13 cellular contexts compared by ENCODE assay signal in the genomic region with DNA sequence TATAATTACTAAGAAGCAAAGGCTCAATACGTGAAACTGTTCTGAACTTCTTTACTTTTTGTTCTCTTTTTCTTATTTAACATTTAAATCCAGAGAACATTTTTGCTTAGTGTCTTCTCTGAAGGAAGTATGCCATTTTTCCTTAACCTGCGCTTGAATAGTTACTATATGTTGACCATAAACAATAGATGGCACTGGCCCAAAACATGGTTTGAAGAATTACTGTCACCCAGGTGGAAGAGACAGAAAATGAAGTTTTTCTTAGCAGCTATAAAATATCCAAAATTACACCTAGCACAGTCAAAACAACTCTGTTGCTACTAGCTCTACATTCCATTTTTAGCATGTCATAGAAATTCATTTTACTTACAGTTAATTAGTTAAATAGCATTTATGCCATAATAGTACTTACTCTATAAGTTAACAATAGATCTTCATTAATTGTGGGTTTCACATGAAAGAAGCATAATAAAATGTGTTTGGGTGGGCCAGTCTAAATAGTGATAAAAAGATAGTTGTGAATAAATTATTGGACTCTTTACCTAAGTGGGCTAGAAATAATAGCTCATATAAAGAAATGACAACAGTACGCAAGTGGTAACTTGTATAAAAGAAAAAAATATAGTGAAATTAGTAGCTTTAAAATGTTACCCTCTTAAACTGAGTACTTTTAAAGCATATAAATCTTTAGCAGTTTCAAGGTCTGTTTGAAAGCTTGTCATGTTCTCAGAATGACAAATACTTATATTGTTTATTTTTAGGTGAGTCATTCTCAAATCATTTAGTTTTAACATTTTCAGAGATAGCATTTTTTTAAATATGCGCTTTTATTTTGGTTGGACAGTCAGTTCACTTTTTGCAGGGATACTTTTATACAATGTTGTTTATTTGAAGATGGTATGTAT. TPM values are rescaled to one million over a fixed set of nuclear protein-coding genes. Genes with fewer than 3 reads are reported as not detected.
DNase-seq lines count a peak whose midpoint lies in the region; ATAC-seq and TF ChIP-seq lines count a peak whose summit lies in the region.
"Had no signal": no experiment of that assay in that cellular context is flagged by ENCODE, and none has a peak within 500 bp of the region (broad histone marks: within the 10 kb centered on the region; RNA-seq: fewer than 3 reads in every experiment).

No MANE protein-coding gene starts in this region.

- intact Hi-C loops in body of pancreas (cut with DNase I): no loop called here
- intact Hi-C loops in activated T-helper 1 cell treated with anti-CD3 and anti-CD28 coated beads, Interleukin-12 subunit alpha, Interleukin-12 subunit beta, Interleukin-2, Interleukin-4 antibody, amounts not matched to agents 30 ng/mL and 10 ng/mL and 1 ng/mL, durations not matched to agents 14 hours and 24 hours and 36 hours (cut with micrococcal nuclease): no loop called here

- H3K27me3 ChIP-seq in body of pancreas: no peaks in the 10 kb centered on the region
- H3K27me3 ChIP-seq: uterus had no signal

- H3K9me3 Mint-ChIP-seq in activated T-helper 1 cell treated with anti-CD3 and anti-CD28 coated beads, Interleukin-12 subunit alpha, Interleukin-12 subunit beta, Interleukin-2, Interleukin-4 antibody, amounts not matched to agents 30 ng/mL and 10 ng/mL and 1 ng/mL, durations not matched to agents 14 hours and 24 hours and 36 hours: no peaks in the 10 kb centered on the region
- no peaks in the 10 kb centered on the region for H3K9me3 Mint-ChIP-seq in stimulated activated naive B cell treated with anti-CD40 and anti-IgM and Interleukin-4, amounts not matched to agents 10 μg/mL and 1 μg/mL and 100 μg/mL, for 72 hours

- H3K4me3 Mint-ChIP-seq in activated T-helper 1 cell treated with anti-CD3 and anti-CD28 coated beads, Interleukin-12 subunit alpha, Interleukin-12 subunit beta, Interleukin-2, Interleukin-4 antibody, amounts not matched to agents 30 ng/mL and 10 ng/mL and 1 ng/mL, durations not matched to agents 14 hours and 24 hours and 36 hours: no peak overlapping the region
- no peak overlapping the region for H3K4me3 Mint-ChIP-seq in stimulated activated naive B cell treated with anti-CD40 and anti-IgM and Interleukin-4, amounts not matched to agents 10 μg/mL and 1 μg/mL and 100 μg/mL, for 72 hours

- H3K27ac ChIP-seq in body of pancreas: peak overlapping the region; percentile 40 to 72 (median 44)
- H3K27ac ChIP-seq: ovary, SK-N-MC, uterus had no signal

- H3K27ac Mint-ChIP-seq in activated T-helper 1 cell treated with anti-CD3 and anti-CD28 coated beads, Interleukin-12 subunit alpha, Interleukin-12 subunit beta, Interleukin-2, Interleukin-4 antibody, amounts not matched to agents 30 ng/mL and 10 ng/mL and 1 ng/mL, durations not matched to agents 14 hours and 24 hours and 36 hours: no peak overlapping the region
- no peak overlapping the region for H3K27ac Mint-ChIP-seq in stimulated activated naive B cell treated with anti-CD40 and anti-IgM and Interleukin-4, amounts not matched to agents 10 μg/mL and 1 μg/mL and 100 μg/mL, for 72 hours

- TF ChIP-seq CTCF in body of pancreas (IDR thresholded peaks at IDR 0.05): no peak

- no peak overlapping the region for H3K4me3 ChIP-seq in body of pancreas
- H3K4me3 ChIP-seq: ovary, uterus had no signal

- DNase-seq in COLO829 (ENCODE audit: low spot score) (peak; percentile 16), LHCN-M2 (ENCODE audit: low read depth) (peak; percentile 50), body of pancreas (no peak), kidney glomerular epithelial cell (lab: John Stamatoyannopoulos, UW) (peak; percentile 68), C1 segment of cervical spinal cord (lab: John Stamatoyannopoulos, UW) (no peak)
- no peak for DNase-seq in activated T-helper 1 cell treated with anti-CD3 and anti-CD28 coated beads, Interleukin-12 subunit alpha, Interleukin-12 subunit beta, Interleukin-2, Interleukin-4 antibody, amounts not matched to agents 30 ng/mL and 10 ng/mL and 1 ng/mL, durations not matched to agents 14 hours and 24 hours and 36 hours (ENCODE audit: low spot score)
- no peak for DNase-seq in activated T-cell treated with anti-CD3 and anti-CD28 coated beads, Interleukin-2, amount 50 U/mL, for 48 hours
- no peak for DNase-seq in stimulated activated naive B cell treated with anti-CD40 and anti-IgM and Interleukin-4, amounts not matched to agents 10 μg/mL and 1 μg/mL and 100 μg/mL, for 72 hours
- DNase-seq: activated T-cell treated with anti-CD3 and anti-CD28 coated beads, Interleukin-2, amount 50 U/mL, for 1 hour; NCI-H526 treated with DMSO at 0.1 percent for 48 hours; ovary; uterus had no signal

- H3K36me3 Mint-ChIP-seq in activated T-helper 1 cell treated with anti-CD3 and anti-CD28 coated beads, Interleukin-12 subunit alpha, Interleukin-12 subunit beta, Interleukin-2, Interleukin-4 antibody, amounts not matched to agents 30 ng/mL and 10 ng/mL and 1 ng/mL, durations not matched to agents 14 hours and 24 hours and 36 hours (ENCODE audit: low read depth): peaks cover 25% of the 10 kb centered on the region
- peaks cover 11 to 28% of the 10 kb centered on the region in 2 donors for H3K36me3 Mint-ChIP-seq in stimulated activated naive B cell treated with anti-CD40 and anti-IgM and Interleukin-4, amounts not matched to agents 10 μg/mL and 1 μg/mL and 100 μg/mL, for 72 hours

- H3K9me3 ChIP-seq in body of pancreas: no peaks in the 10 kb centered on the region
- H3K9me3 ChIP-seq: ovary, uterus had no signal

- H3K36me3 ChIP-seq in body of pancreas (replicated peaks in 1 of 2; ENCODE audit: insufficient read depth in 1 of 2, low read depth in 2 of 2): peaks cover 0 to 2% of the 10 kb centered on the region in 2 donors
- H3K36me3 ChIP-seq: ovary, uterus had no signal

- no peak for TF ChIP-seq POLR2A in body of pancreas (IDR thresholded peaks at IDR 0.05)

- no peaks in the 10 kb centered on the region for H3K27me3 Mint-ChIP-seq in activated T-helper 1 cell treated with anti-CD3 and anti-CD28 coated beads, Interleukin-12 subunit alpha, Interleukin-12 subunit beta, Interleukin-2, Interleukin-4 antibody, amounts not matched to agents 30 ng/mL and 10 ng/mL and 1 ng/mL, durations not matched to agents 14 hours and 24 hours and 36 hours (ENCODE audit: insufficient read depth)
- H3K27me3 Mint-ChIP-seq in stimulated activated naive B cell treated with anti-CD40 and anti-IgM and Interleukin-4, amounts not matched to agents 10 μg/mL and 1 μg/mL and 100 μg/mL, for 72 hours: no peaks in the 10 kb centered on the region

- peaks cover 26% of the 10 kb centered on the region for H3K4me1 Mint-ChIP-seq in activated T-helper 1 cell treated with anti-CD3 and anti-CD28 coated beads, Interleukin-12 subunit alpha, Interleukin-12 subunit beta, Interleukin-2, Interleukin-4 antibody, amounts not matched to agents 30 ng/mL and 10 ng/mL and 1 ng/mL, durations not matched to agents 14 hours and 24 hours and 36 hours (ENCODE audit: low read depth)
- peaks cover 4 to 9% of the 10 kb centered on the region in 2 donors for H3K4me1 Mint-ChIP-seq in stimulated activated naive B cell treated with anti-CD40 and anti-IgM and Interleukin-4, amounts not matched to agents 10 μg/mL and 1 μg/mL and 100 μg/mL, for 72 hours

- no peak for ATAC-seq in body of pancreas
- ATAC-seq in stimulated activated naive B cell treated with anti-CD40 and anti-IgM and Interleukin-4, amounts not matched to agents 10 μg/mL and 1 μg/mL and 100 μg/mL, for 72 hours (replicated peaks): no peak

- WGBS in body of pancreas, 2 donors: 63 to 64% methylated on average over 4 of the region's 4 CpGs

- H3K4me1 ChIP-seq in body of pancreas: peaks cover 38% of the 10 kb centered on the region
- H3K4me1 ChIP-seq: uterus had no signal

RNA-seq across cellular contexts. Expression of a gene that starts 3.7 kb away (rescaled TPM):
- total RNA-seq in LHCN-M2 (2014; rRNA removed) (30.5 and 32.1 TPM in 2 replicates), body of pancreas (10 to 100 TPM; 16.3 to 17.5 TPM)
- 4.0 TPM for polyA plus RNA-seq in LHCN-M2 (2012)
- 9.5 and 10.7 TPM in 2 replicates for total RNA-seq in activated T-helper 1 cell treated with anti-CD3 and anti-CD28 coated beads, Interleukin-12 subunit alpha, Interleukin-12 subunit beta, Interleukin-2, Interleukin-4 antibody, amounts not matched to agents 30 ng/mL and 10 ng/mL and 1 ng/mL, durations not matched to agents 14 hours and 24 hours and 36 hours

Comparison
In these comparisons a context has a peak if more than half of its experiments do, and no peak if none do; other contexts are left out.
1. DNase-seq: peak in COLO829 (single experiment), LHCN-M2 (single experiment) and kidney glomerular epithelial cell (single experiment); none in body of pancreas (0 of 4), activated T-helper 1 cell treated with anti-CD3 and anti-CD28 coated beads, Interleukin-12 subunit alpha, Interleukin-12 subunit beta, Interleukin-2, Interleukin-4 antibody, amounts not matched to agents 30 ng/mL and 10 ng/mL and 1 ng/mL, durations not matched to agents 14 hours and 24 hours and 36 hours (single experiment), C1 segment of cervical spinal cord (0 of 14), activated T-cell treated with anti-CD3 and anti-CD28 coated beads, Interleukin-2, amount 50 U/mL, for 48 hours (0 of 2) and stimulated activated naive B cell treated with anti-CD40 and anti-IgM and Interleukin-4, amounts not matched to agents 10 μg/mL and 1 μg/mL and 100 μg/mL, for 72 hours (single experiment).